ENCODE assay signal across 8 cellular contexts in genomic region chr1:212665241-212666115, GRCh38. TPM values are rescaled to one million over a fixed set of nuclear protein-coding genes. Genes with fewer than 3 reads are reported as not detected.
DNase-seq lines count a peak whose midpoint lies in the region; ATAC-seq and TF ChIP-seq lines count a peak whose summit lies in the region.

No MANE protein-coding gene starts in this region.

- no peaks in the 10 kb centered on the region for H3K9me3 ChIP-seq in HUES48 (ENCODE audit: control insufficient read depth, insufficient read depth, low read length)

- ATAC-seq in GM21367 (IDR thresholded peaks at IDR 0.05; ENCODE audit: unreplicated experiment), result peak; percentile 89

- H3K36me3 ChIP-seq in HUES48 (ENCODE audit: control insufficient read depth, insufficient read depth, low read length), result no peaks in the 10 kb centered on the region

- no peaks in the 10 kb centered on the region for H3K36me3 Mint-ChIP-seq in activated T-helper 1 cell treated with anti-CD3 and anti-CD28 coated beads, Interleukin-12 subunit alpha, Interleukin-12 subunit beta, Interleukin-2, Interleukin-4 antibody, amounts not matched to agents 30 ng/mL and 10 ng/mL and 1 ng/mL, durations not matched to agents 14 hours and 24 hours and 36 hours (ENCODE audit: low read depth)
- H3K36me3 Mint-ChIP-seq in nephron progenitor cell (ENCODE audit: low read depth), result no peaks in the 10 kb centered on the region

- peak overlapping the region; percentile 80 for H3K4me3 ChIP-seq in HUES48 (ENCODE audit: low read depth, low read length)
- H3K4me3 ChIP-seq in fibroblast of pulmonary artery (replicated peaks; ENCODE audit: low read depth, low read length), result peak overlapping the region; percentile 68

- H3K27ac Mint-ChIP-seq in activated T-helper 1 cell treated with anti-CD3 and anti-CD28 coated beads, Interleukin-12 subunit alpha, Interleukin-12 subunit beta, Interleukin-2, Interleukin-4 antibody, amounts not matched to agents 30 ng/mL and 10 ng/mL and 1 ng/mL, durations not matched to agents 14 hours and 24 hours and 36 hours, result peak overlapping the region; percentile 70
- no peak overlapping the region for H3K27ac Mint-ChIP-seq in nephron progenitor cell

- peak; percentile 86 for TF ChIP-seq CTCF in fibroblast of pulmonary artery (IDR thresholded peaks at IDR 0.05; ENCODE audit: low read length, missing control alignments)
- TF ChIP-seq CTCF in nephron progenitor cell (IDR thresholded peaks at IDR 0.05), result peak; percentile 92

- H3K9me3 Mint-ChIP-seq in activated T-helper 1 cell treated with anti-CD3 and anti-CD28 coated beads, Interleukin-12 subunit alpha, Interleukin-12 subunit beta, Interleukin-2, Interleukin-4 antibody, amounts not matched to agents 30 ng/mL and 10 ng/mL and 1 ng/mL, durations not matched to agents 14 hours and 24 hours and 36 hours, result no peaks in the 10 kb centered on the region
- peaks cover 15% of the 10 kb centered on the region for H3K9me3 Mint-ChIP-seq in nephron progenitor cell

- H3K9ac ChIP-seq in HUES48 (ENCODE audit: low read depth, low read length), result peak overlapping the region; percentile 53; the same call in 1 of the 2 replicates

- DNase-seq in COLO829 (ENCODE audit: low spot score), result peak; percentile 73
- peak; percentile 74 for DNase-seq in activated T-helper 1 cell treated with anti-CD3 and anti-CD28 coated beads, Interleukin-12 subunit alpha, Interleukin-12 subunit beta, Interleukin-2, Interleukin-4 antibody, amounts not matched to agents 30 ng/mL and 10 ng/mL and 1 ng/mL, durations not matched to agents 14 hours and 24 hours and 36 hours (ENCODE audit: low spot score)
- peak; percentile 85 for DNase-seq in fibroblast of pulmonary artery (ENCODE audit: low read depth)
- peak; percentile 89 for DNase-seq in nephron progenitor cell
- peak; percentile 72 for DNase-seq in stimulated activated naive CD4-positive, alpha-beta T cell treated with Interleukin-2 at 50 U/mL for 16 hours (lab: John Stamatoyannopoulos, UW)

- peak overlapping the region; percentile 82 for H3K4me3 Mint-ChIP-seq in activated T-helper 1 cell treated with anti-CD3 and anti-CD28 coated beads, Interleukin-12 subunit alpha, Interleukin-12 subunit beta, Interleukin-2, Interleukin-4 antibody, amounts not matched to agents 30 ng/mL and 10 ng/mL and 1 ng/mL, durations not matched to agents 14 hours and 24 hours and 36 hours
- peak overlapping the region; percentile 83 for H3K4me3 Mint-ChIP-seq in nephron progenitor cell

- peaks cover 24% of the 10 kb centered on the region for H3K4me1 Mint-ChIP-seq in activated T-helper 1 cell treated with anti-CD3 and anti-CD28 coated beads, Interleukin-12 subunit alpha, Interleukin-12 subunit beta, Interleukin-2, Interleukin-4 antibody, amounts not matched to agents 30 ng/mL and 10 ng/mL and 1 ng/mL, durations not matched to agents 14 hours and 24 hours and 36 hours (ENCODE audit: low read depth)
- H3K4me1 Mint-ChIP-seq in nephron progenitor cell, result peaks cover 21% of the 10 kb centered on the region

- peaks cover 13% of the 10 kb centered on the region for H3K27me3 Mint-ChIP-seq in activated T-helper 1 cell treated with anti-CD3 and anti-CD28 coated beads, Interleukin-12 subunit alpha, Interleukin-12 subunit beta, Interleukin-2, Interleukin-4 antibody, amounts not matched to agents 30 ng/mL and 10 ng/mL and 1 ng/mL, durations not matched to agents 14 hours and 24 hours and 36 hours (ENCODE audit: insufficient read depth)
- H3K27me3 Mint-ChIP-seq in nephron progenitor cell (ENCODE audit: low read depth, poor library complexity), result peaks cover 16% of the 10 kb centered on the region

- intact Hi-C loops in activated T-helper 1 cell treated with anti-CD3 and anti-CD28 coated beads, Interleukin-12 subunit alpha, Interleukin-12 subunit beta, Interleukin-2, Interleukin-4 antibody, amounts not matched to agents 30 ng/mL and 10 ng/mL and 1 ng/mL, durations not matched to agents 14 hours and 24 hours and 36 hours (cut with micrococcal nuclease), result loop anchor here (1.0 to 5.0 kb wide), 7 partner anchors 13 to 330 kb away; no protein-coding TSS in a partner anchor

- no peak overlapping the region for H3K27ac ChIP-seq in HUES48 (ENCODE audit: low read depth, low read length)

- H3K4me1 ChIP-seq in HUES48 (ENCODE audit: control insufficient read depth, insufficient read depth, low read length), result peaks cover 12% of the 10 kb centered on the region; the same call in 1 of the 2 replicates

- H3K27me3 ChIP-seq in HUES48 (ENCODE audit: control insufficient read depth, insufficient read depth, low read length), result peaks cover 14% of the 10 kb centered on the region

TF ChIP-seq in PFSK-1, 5 proteins besides CTCF, POLR2A, EP300 and RAD21:
- TF ChIP-seq POLR2AphosphoS5 (IDR thresholded peaks at IDR 0.05; ENCODE audit: low read depth, low read length) (no peak), REST (IDR thresholded peaks at IDR 0.05; ENCODE audit: insufficient read depth in 1 of 2, low read depth in 2 of 2, low read length in 2 of 2) (no peak), FOXP2 (optimal IDR thresholded peaks at IDR 0.05; ENCODE audit: borderline replicate concordance, extremely low read depth, extremely low read length, insufficient read depth) (peak; percentile 30), SIN3A (IDR thresholded peaks at IDR 0.05; ENCODE audit: borderline replicate concordance, insufficient read depth, low read length) (no peak)
TF ChIP-seq in PFSK-1: peak in this region for 1.

RNA-seq across cellular contexts. Expression of gene BATF3, which starts 34.2 kb away (rescaled TPM):
- 46.7 TPM for polyA plus RNA-seq in PFSK-1 (2012; ENCODE audit: insufficient read length, low read depth)
- total RNA-seq in activated T-helper 1 cell treated with anti-CD3 and anti-CD28 coated beads, Interleukin-12 subunit alpha, Interleukin-12 subunit beta, Interleukin-2, Interleukin-4 antibody, amounts not matched to agents 30 ng/mL and 10 ng/mL and 1 ng/mL, durations not matched to agents 14 hours and 24 hours and 36 hours, result 89.8 and 94.9 TPM in 2 replicates

RNA-seq across cellular contexts. Expression of gene ATF3, which starts 56.9 kb away (rescaled TPM):
- polyA plus RNA-seq in PFSK-1 (2012; ENCODE audit: insufficient read length, low read depth), result 155 TPM
- total RNA-seq in activated T-helper 1 cell treated with anti-CD3 and anti-CD28 coated beads, Interleukin-12 subunit alpha, Interleukin-12 subunit beta, Interleukin-2, Interleukin-4 antibody, amounts not matched to agents 30 ng/mL and 10 ng/mL and 1 ng/mL, durations not matched to agents 14 hours and 24 hours and 36 hours, result 23.0 and 23.3 TPM in 2 replicates
